In the genomic region with DNA sequence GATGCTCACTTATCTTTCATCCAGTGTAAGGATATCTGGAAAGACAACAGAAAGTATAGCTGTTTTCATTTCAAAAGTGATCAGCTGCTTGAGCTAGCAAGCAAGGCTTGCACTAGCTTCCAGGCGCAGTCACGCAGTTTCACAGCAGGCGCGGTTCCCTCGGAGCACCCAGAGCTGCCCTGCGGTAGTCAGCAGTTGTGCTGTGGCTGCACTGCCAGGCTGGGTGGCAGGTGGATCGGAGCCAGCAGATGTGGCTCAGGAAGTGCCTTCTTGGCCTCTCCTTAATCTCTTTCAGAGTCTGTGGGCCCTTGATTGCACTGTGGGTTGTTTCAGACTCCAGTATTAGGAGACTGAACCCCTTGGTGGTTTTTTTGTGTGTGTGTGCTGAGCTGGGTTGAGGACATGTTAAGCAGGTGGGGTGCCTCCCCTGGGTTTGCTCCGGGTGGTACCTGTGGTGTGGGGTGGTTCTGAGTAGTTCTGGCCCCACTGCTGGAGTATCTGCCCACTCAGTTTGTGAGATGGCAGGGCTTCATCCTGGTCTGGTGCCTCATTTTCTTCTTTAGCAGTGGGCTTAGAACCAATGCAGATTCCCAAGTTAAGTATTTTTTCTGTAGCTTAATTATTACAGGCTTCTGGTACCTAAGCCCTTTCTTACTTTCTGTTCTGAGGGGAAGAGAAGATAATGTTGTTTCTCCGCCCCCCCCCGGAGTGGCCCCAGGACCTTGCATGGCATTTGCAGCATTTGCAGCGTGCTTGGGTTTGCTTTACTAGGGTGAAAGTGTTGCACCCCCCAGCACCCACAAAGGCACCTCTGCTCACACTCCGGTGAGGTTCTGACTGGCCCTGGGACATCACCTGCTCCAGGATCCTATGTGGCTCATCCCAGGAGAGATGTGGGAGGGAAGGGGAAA, we compare ENCODE assay signal across 8 cellular contexts. TPM values are rescaled to one million over a fixed set of nuclear protein-coding genes. Genes with fewer than 3 reads are reported as not detected.
DNase-seq lines count a peak whose midpoint lies in the region; ATAC-seq lines count a peak whose summit lies in the region.

No MANE protein-coding gene starts in this region.

- DNase-seq in CMK (ENCODE audit: low read depth) (peak; percentile 30), mesenteric fat pad (ENCODE audit: low spot score) (peak; percentile 89), SKM-1 (lab: John Stamatoyannopoulos, UW; ENCODE audit: unreplicated experiment) (no peak), putamen (ENCODE audit: low spot score) (no peak), NCI-H1048 (lab: John Stamatoyannopoulos, UW) (no peak), amygdala (lab: John Stamatoyannopoulos, UW) (no peak)
- DNase-seq in activated CD4-positive, alpha-beta T cell treated with anti-CD3 and anti-CD28 coated beads for 48 hours: peak; percentile 64

- peak; percentile 38 for ATAC-seq in HG03354 (IDR thresholded peaks at IDR 0.05; ENCODE audit: poor library complexity, severe bottlenecking, unreplicated experiment)

RNA-seq across cellular contexts. Expression of gene TENT4A, which starts 16.4 kb away (rescaled TPM):
- 29.8 TPM for total RNA-seq in mesenteric fat pad

Comparison
In these comparisons a context has a peak if more than half of its experiments do, and no peak if none do; other contexts are left out.
1. DNase-seq: peak in CMK (single experiment), activated CD4-positive, alpha-beta T cell treated with anti-CD3 and anti-CD28 coated beads for 48 hours (single experiment) and mesenteric fat pad (single experiment); none in SKM-1 (single experiment), putamen (single experiment), NCI-H1048 (single experiment) and amygdala (0 of 56).